1 cellular context compared by ENCODE assay signal in the genomic region with DNA sequence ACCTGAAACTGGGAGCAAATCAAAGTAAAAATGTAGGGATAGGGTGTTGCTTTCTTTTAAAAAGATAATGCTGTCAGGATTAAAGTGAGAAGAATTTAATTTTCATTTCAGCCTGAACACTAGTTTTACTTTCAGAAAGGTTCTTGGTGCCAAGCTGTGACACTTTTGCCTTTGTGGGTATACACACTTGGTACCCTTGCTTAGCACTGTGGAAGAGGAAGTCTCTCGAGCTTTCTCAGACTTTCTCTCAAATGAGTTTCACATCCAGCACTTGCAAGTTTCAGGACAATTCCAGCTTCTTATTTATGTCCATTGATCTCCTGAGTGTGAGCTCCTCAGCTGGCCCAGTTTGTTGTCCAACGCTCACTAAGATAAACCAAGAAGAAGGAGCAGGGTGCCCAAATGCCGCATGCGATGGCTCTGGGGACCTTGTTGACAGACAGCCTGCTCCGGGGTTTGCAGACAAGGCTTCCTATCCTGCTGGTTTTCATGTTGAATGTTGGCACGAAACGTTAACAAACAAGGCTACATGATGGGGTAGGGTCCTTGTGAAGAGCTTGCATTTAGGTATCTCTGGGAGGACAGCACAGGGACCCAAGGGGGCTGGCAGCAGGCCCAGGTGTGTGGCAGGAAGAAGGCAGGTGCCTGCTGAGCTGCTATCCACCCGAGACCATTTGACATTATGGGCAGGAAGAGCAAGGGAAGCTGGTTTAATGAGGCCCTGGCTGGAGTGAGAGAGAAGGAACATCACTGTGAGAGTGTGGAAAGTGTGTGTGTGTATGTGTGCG.
TF ChIP-seq lines count a peak whose summit lies in the region.

No MANE protein-coding gene starts in this region.

TF ChIP-seq in GM12878, 131 proteins besides CTCF, POLR2A, EP300 and RAD21:
- TF ChIP-seq IKZF2 (IDR thresholded peaks at IDR 0.05) (0 out of 4 replicates have a peak, but pooled peaks of 1 of the 2 experiments have one; percentile 8), SPI1 (IDR thresholded peaks at IDR 0.05; ENCODE audit: borderline replicate concordance, insufficient read depth, low read depth, low read length) (peak; percentile 64; the same call in 1 of the 2 replicates), EED (IDR thresholded peaks at IDR 0.05; ENCODE audit: low read depth) (0 out of 2 replicates have a peak, but pooled peaks have one; percentile 20), SMC3 (IDR thresholded peaks at IDR 0.05; ENCODE audit: borderline replicate concordance, low read length) (no peak)
